Comparison of ENCODE assay signal across 14 cellular contexts in the genomic region with DNA sequence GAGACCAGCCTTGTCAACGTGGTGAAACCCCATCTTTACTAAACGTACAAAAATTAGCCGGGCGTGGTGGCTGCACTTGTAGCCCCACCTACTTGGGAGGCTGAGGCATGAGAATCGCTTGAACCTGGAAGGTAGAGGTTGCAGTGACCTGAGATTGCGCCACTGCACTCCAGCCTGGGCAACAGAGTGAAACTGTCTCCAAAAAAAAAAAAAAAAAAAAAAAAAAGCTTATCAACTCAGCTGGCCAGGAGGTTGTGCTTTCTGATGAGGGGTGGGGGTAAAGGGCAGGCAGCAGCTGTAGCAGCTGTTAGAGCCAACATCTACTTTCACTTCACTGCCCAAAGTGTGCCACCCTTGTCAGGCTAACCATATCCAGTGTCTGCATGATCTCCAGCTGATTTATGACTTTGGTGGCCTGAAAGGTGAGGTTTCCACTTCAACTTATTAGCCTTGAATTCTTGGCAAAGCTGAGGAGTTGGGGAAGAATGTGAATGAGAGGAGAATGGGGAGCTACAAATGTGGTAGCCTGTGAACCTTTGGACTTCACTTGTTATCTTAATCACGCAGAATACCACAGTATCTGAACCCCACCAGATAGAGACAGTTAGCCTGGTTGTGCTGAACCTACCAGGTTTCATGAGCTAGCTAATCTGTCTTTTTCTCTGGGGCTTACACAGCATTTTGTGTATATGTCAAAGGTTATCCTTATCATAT. TPM values are rescaled to one million over a fixed set of nuclear protein-coding genes. Genes with fewer than 3 reads are reported as not detected.
DNase-seq lines count a peak whose midpoint lies in the region; ATAC-seq, FAIRE-seq and TF ChIP-seq lines count a peak whose summit lies in the region.
"Had no signal": no experiment of that assay in that cellular context is flagged by ENCODE, and none has a peak within 500 bp of the region (broad histone marks: within the 10 kb centered on the region; RNA-seq: fewer than 3 reads in every experiment).

No MANE protein-coding gene starts in this region.

- H3K9me3 Mint-ChIP-seq in HFFc6: no peaks in the 10 kb centered on the region
- H3K9me3 Mint-ChIP-seq: activated T-helper 2 cell treated with anti-CD3 and anti-CD28 coated beads, Interferon-gamma antibody, Interleukin-2, Interleukin-4, amounts not matched to agents 10 μg/mL and 5 μg/mL and 100 μg/mL, durations not matched to agents 14 hours and 24 hours and 36 hours had no signal

- H3K4me3 Mint-ChIP-seq in HFFc6: no peak overlapping the region

- H3K36me3 Mint-ChIP-seq in HFFc6 (ENCODE audit: low read depth): 0 out of 2 replicates have a peak, but pooled peaks cover 4% of the 10 kb centered on the region

- H3K27ac ChIP-seq in HepG2 (ENCODE audit: extremely low read length, insufficient read depth, low read length): peak overlapping the region; percentile 92
- H3K27ac ChIP-seq: breast epithelium had no signal

- H3K4me1 ChIP-seq in HepG2 (ENCODE audit: insufficient read depth, low read length): peaks cover 67% of the 10 kb centered on the region
- H3K4me1 ChIP-seq: breast epithelium had no signal

- H3K27ac Mint-ChIP-seq in HFFc6: no peak overlapping the region; the same call in 1 of the 2 replicates

- in situ Hi-C loops in HepG2 (cut with HindIII; ENCODE audit: extremely low pct_ligation_motif_present, low pct_unique_long_range_greater_than_20kb): no loop called here

- peak; percentile 48 for FAIRE-seq in HTR-8/SVneo (lab: Jason Lieb, UNC)
- peak; percentile 60 for FAIRE-seq in HepG2 (lab: Jason Lieb, UNC)

- H3K4me3 ChIP-seq in HepG2 (replicated peaks in 1 of 3; ENCODE audit: insufficient read depth in 1 of 3, low read depth in 2 of 3, low read length in 3 of 3): peak overlapping the region; percentile 3 to 32 (median 31); a peak in 3 of 6 replicates
- H3K4me3 ChIP-seq: breast epithelium, HAP-1 had no signal

- no peaks in the 10 kb centered on the region for H3K9me3 ChIP-seq in HepG2 (ENCODE audit: low read length)
- H3K9me3 ChIP-seq: breast epithelium, HAP-1 had no signal

- TF ChIP-seq CTCF in HepG2 (CRISPR knock-in tag; IDR thresholded peaks at IDR 0.05) (no peak), HFFc6 (IDR thresholded peaks at IDR 0.05) (no peak)

- intact Hi-C loops in HepG2 (cut with micrococcal nuclease; ENCODE audit: unreplicated experiment): no loop called here

- ATAC-seq in HepG2: peak; percentile 81
- no peak for ATAC-seq in GM19463 (IDR thresholded peaks at IDR 0.05; ENCODE audit: unreplicated experiment)

- H3K79me2 ChIP-seq in HepG2 (ENCODE audit: insufficient read depth, low read length): peaks cover 70% of the 10 kb centered on the region

- peaks cover 53% of the 10 kb centered on the region for H3K4me1 Mint-ChIP-seq in HFFc6 (ENCODE audit: low read depth)

- no peak for TF ChIP-seq EP300 in HepG2 (IDR thresholded peaks at IDR 0.05; ENCODE audit: low read depth in 2 of 2, low read length in 2 of 2)
- no peak for TF ChIP-seq EP300 in HepG2 (CRISPR knock-in tag; IDR thresholded peaks at IDR 0.05; ENCODE audit: borderline replicate concordance)

- peak overlapping the region; percentile 64 for H3K9ac ChIP-seq in HepG2 (ENCODE audit: insufficient read depth, low read depth, low read length)

- no peaks in the 10 kb centered on the region for H3K27me3 ChIP-seq in HepG2 (ENCODE audit: control insufficient read depth in 1 of 2, insufficient read depth in 2 of 2, low read length in 2 of 2)
- H3K27me3 ChIP-seq: breast epithelium had no signal

- peaks cover 0 to 2% of the 10 kb centered on the region in 2 experiments; a peak in 1 of 5 replicates for H3K36me3 ChIP-seq in HepG2 (replicated peaks in 1 of 2; ENCODE audit: control insufficient read depth in 1 of 2, insufficient read depth in 2 of 2, low read length in 2 of 2)
- H3K36me3 ChIP-seq: breast epithelium, HAP-1 had no signal

- peak overlapping the region; percentile 69 for H3K4me2 ChIP-seq in HepG2 (ENCODE audit: low read depth, low read length)

- POLR2A ChIA-PET in HepG2 (lab: Yijun Ruan, JAX): interaction anchor here (0.5 to 2.2 kb wide), 9 partner anchors 8 to 153 kb away, joined by 3 to 24 read pairs (median 4); a partner anchor contains a TSS

- whole genome bisulfite sequencing in HepG2 (ENCODE audit: low lambda C conversion rate): 5% methylated on average over 7 of the region's 7 CpGs

- no peaks in the 10 kb centered on the region for H3K27me3 Mint-ChIP-seq in HFFc6 (ENCODE audit: insufficient read depth)

- DNase-seq in A172 (ENCODE audit: low spot score) (peak; percentile 94), HTR-8/SVneo (ENCODE audit: insufficient read length, low spot score) (peak; percentile 66), amniotic epithelial cell (ENCODE audit: low read depth) (peak; percentile 62), HepG2 (ENCODE audit: low spot score) (peak; percentile 75), cerebellar cortex (ENCODE audit: low spot score) (no peak), ecto neural progenitor cell (ENCODE audit: low spot score) (no peak), HFFc6 (no peak)
- DNase-seq: activated CD4-positive, alpha-beta T cell treated with anti-CD3 and anti-CD28 coated beads, Interleukin-2, amount 50 U/mL, for 1 hour; NCI-H2029 treated with DMSO at 0.1 percent for 48 hours; SW 1271 had no signal

- CTCF ChIA-PET in HepG2 (lab: Yijun Ruan, JAX; ENCODE audit: low intra/inter-chr PET ratio, low total read pairs): no interaction called here

- no TSS peak for BruUV-seq in HepG2 (replicated peaks; lab: Mats Ljungman, UMichigan)

- TF ChIP-seq RAD21 in HepG2 (CRISPR knock-in tag; IDR thresholded peaks at IDR 0.05): no peak

- no peaks in the 10 kb centered on the region for H4K20me1 ChIP-seq in HepG2 (ENCODE audit: insufficient read depth, low read length)

- H2AFZ ChIP-seq in HepG2 (ENCODE audit: low read length): no peak overlapping the region

- TF ChIP-seq POLR2A in HepG2 (IDR thresholded peaks at IDR 0.05; ENCODE audit: insufficient read depth in 1 of 2, low read depth in 2 of 2, low read length in 2 of 2): peak in 1 of 2 experiments; percentile 47; a peak in 1 of 4 replicates

RNA-seq across cellular contexts. Expression of a gene that starts 19.6 kb away (rescaled TPM):
- 29.9 and 33.5 TPM in 2 replicates for total RNA-seq in A172 (2014; rRNA removed; shearing (Covaris generic))
- 18.9 and 28.6 TPM in 2 replicates for total RNA-seq in HepG2 (2016; rRNA removed; fragmentation: Illumina TruSeq; extraction: Trizol)
- total RNA-seq in HepG2 (2016; cell fraction: cytosol; rRNA removed; fragmentation: Illumina TruSeq; extraction: Trizol; ENCODE audit: low read depth): 8.5 and 9.6 TPM in 2 replicates
- 16.8 and 27.6 TPM in 2 replicates for total RNA-seq in HepG2 (2016; cell fraction: insoluble cytoplasmic fraction; rRNA removed; fragmentation: Illumina TruSeq; extraction: Trizol)
- 14.5 and 17.2 TPM in 2 replicates for total RNA-seq in HepG2 (2016; cell fraction: membrane; rRNA removed; fragmentation: Illumina TruSeq; extraction: Trizol)
- total RNA-seq in HepG2 (2016; cell fraction: nucleus; rRNA removed; fragmentation: Illumina TruSeq; extraction: Trizol): 42.0 and 47.9 TPM in 2 replicates
- 41.9 and 44.3 TPM in 2 replicates for polyA plus RNA-seq in HepG2 (2011; rRNA removed)
- 25.0 and 29.9 TPM in 2 replicates for polyA plus RNA-seq in HepG2 (2011; cell fraction: cytosol; rRNA removed)
- polyA plus RNA-seq in HepG2 (2011; cell fraction: nucleus; rRNA removed): 100 and 122 TPM in 2 replicates
- 30.5 and 30.7 TPM in 2 replicates for polyA plus RNA-seq in HepG2 (2012)
- polyA plus RNA-seq in HepG2 (2016; cell fraction: cytosol; fragmentation: Illumina TruSeq; extraction: Trizol; ENCODE audit: low read depth): 6.6 and 7.8 TPM in 2 replicates
- polyA plus RNA-seq in HepG2 (2016; cell fraction: insoluble cytoplasmic fraction; fragmentation: Illumina TruSeq; extraction: Trizol; ENCODE audit: low read depth): 16.9 and 18.4 TPM in 2 replicates
- 12.1 and 14.4 TPM in 2 replicates for polyA plus RNA-seq in HepG2 (2016; cell fraction: membrane; fragmentation: Illumina TruSeq; extraction: Trizol; ENCODE audit: low read depth)
- polyA plus RNA-seq in HepG2 (2016; cell fraction: nucleus; fragmentation: Illumina TruSeq; extraction: Trizol; ENCODE audit: insufficient read depth, low read depth): 57.4 and 74.3 TPM in 2 replicates
- 76.8 and 102 TPM in 2 replicates for polyA minus RNA-seq in HepG2 (2011; rRNA and poly(A)+ RNA removed; ENCODE audit: low replicate concordance)
- 13.9 and 20.8 TPM in 2 replicates for polyA minus RNA-seq in HepG2 (2011; cell fraction: cytosol; rRNA and poly(A)+ RNA removed)
- 80.1 TPM in 2 replicates for polyA minus RNA-seq in HepG2 (2011; cell fraction: nucleus; rRNA and poly(A)+ RNA removed)
- 10 to 100 TPM; 36.7 to 41.6 (median 38.7) TPM for total RNA-seq in HFFc6 (2021; fragmentation: NEBNext Ultra II Directional; extraction: Animal tissue kit (Norgen Biotek cat#: 25700))

RNA-seq across cellular contexts. Expression of a gene that starts 20.1 kb away (rescaled TPM):
- total RNA-seq in A172 (2014; rRNA removed; shearing (Covaris generic)): 1.4 and 5.3 TPM in 2 replicates
- total RNA-seq in HepG2 (2016; rRNA removed; fragmentation: Illumina TruSeq; extraction: Trizol): 6.3 and 7.5 TPM in 2 replicates
- 3.3 and 3.9 TPM in 2 replicates for total RNA-seq in HepG2 (2016; cell fraction: cytosol; rRNA removed; fragmentation: Illumina TruSeq; extraction: Trizol; ENCODE audit: low read depth)
- total RNA-seq in HepG2 (2016; cell fraction: insoluble cytoplasmic fraction; rRNA removed; fragmentation: Illumina TruSeq; extraction: Trizol): 6.2 and 8.6 TPM in 2 replicates
- 2.8 and 3.2 TPM in 2 replicates for total RNA-seq in HepG2 (2016; cell fraction: membrane; rRNA removed; fragmentation: Illumina TruSeq; extraction: Trizol)
- 26.2 and 30.4 TPM in 2 replicates for total RNA-seq in HepG2 (2016; cell fraction: nucleus; rRNA removed; fragmentation: Illumina TruSeq; extraction: Trizol)
- polyA plus RNA-seq in HepG2 (2011; rRNA removed): 2.7 and 3.4 TPM in 2 replicates
- 1.9 and 2.0 TPM in 2 replicates for polyA plus RNA-seq in HepG2 (2011; cell fraction: cytosol; rRNA removed)
- polyA plus RNA-seq in HepG2 (2011; cell fraction: nucleus; rRNA removed): 9.8 and 10.5 TPM in 2 replicates
- 1.8 and 3.0 TPM in 2 replicates for polyA plus RNA-seq in HepG2 (2012)
- 0.81 and 1.0 TPM in 2 replicates for polyA plus RNA-seq in HepG2 (2016; cell fraction: cytosol; fragmentation: Illumina TruSeq; extraction: Trizol; ENCODE audit: low read depth)
- 3.4 and 3.6 TPM in 2 replicates for polyA plus RNA-seq in HepG2 (2016; cell fraction: insoluble cytoplasmic fraction; fragmentation: Illumina TruSeq; extraction: Trizol; ENCODE audit: low read depth)
- polyA plus RNA-seq in HepG2 (2016; cell fraction: membrane; fragmentation: Illumina TruSeq; extraction: Trizol; ENCODE audit: low read depth): 0.71 and 2.2 TPM in 2 replicates
- polyA plus RNA-seq in HepG2 (2016; cell fraction: nucleus; fragmentation: Illumina TruSeq; extraction: Trizol; ENCODE audit: insufficient read depth, low read depth): 7.4 and 7.6 TPM in 2 replicates
- polyA minus RNA-seq in HepG2 (2011; rRNA and poly(A)+ RNA removed; ENCODE audit: low replicate concordance): 11.7 and 28.4 TPM in 2 replicates
- 2.0 and 3.7 TPM in 2 replicates for polyA minus RNA-seq in HepG2 (2011; cell fraction: cytosol; rRNA and poly(A)+ RNA removed)
- 40.4 and 41.6 TPM in 2 replicates for polyA minus RNA-seq in HepG2 (2011; cell fraction: nucleus; rRNA and poly(A)+ RNA removed)
- total RNA-seq in HFFc6 (2021; fragmentation: NEBNext Ultra II Directional; extraction: Animal tissue kit (Norgen Biotek cat#: 25700)): 1 to 10 TPM; 2.3 to 4.0 (median 3.4) TPM

RNA-seq across cellular contexts. Expression of a gene that starts 50.2 kb away (rescaled TPM):
- 1.6 and 3.9 TPM in 2 replicates for total RNA-seq in A172 (2014; rRNA removed; shearing (Covaris generic))
- total RNA-seq in HepG2 (2016; rRNA removed; fragmentation: Illumina TruSeq; extraction: Trizol): 1.0 and 4.1 TPM in 2 replicates
- total RNA-seq in HepG2 (2016; cell fraction: cytosol; rRNA removed; fragmentation: Illumina TruSeq; extraction: Trizol; ENCODE audit: low read depth): 0.40 and 0.44 TPM in 2 replicates
- 0.56 and 5.0 TPM in 2 replicates for total RNA-seq in HepG2 (2016; cell fraction: insoluble cytoplasmic fraction; rRNA removed; fragmentation: Illumina TruSeq; extraction: Trizol)
- total RNA-seq in HepG2 (2016; cell fraction: membrane; rRNA removed; fragmentation: Illumina TruSeq; extraction: Trizol): 0.83 and 0.93 TPM in 2 replicates
- total RNA-seq in HepG2 (2016; cell fraction: nucleus; rRNA removed; fragmentation: Illumina TruSeq; extraction: Trizol): 9.0 and 13.2 TPM in 2 replicates
- 12.6 and 12.8 TPM in 2 replicates for polyA plus RNA-seq in HepG2 (2011; rRNA removed)
- polyA plus RNA-seq in HepG2 (2011; cell fraction: cytosol; rRNA removed): 2.0 and 3.4 TPM in 2 replicates
- 74.1 and 107 TPM in 2 replicates for polyA plus RNA-seq in HepG2 (2011; cell fraction: nucleus; rRNA removed)
- polyA plus RNA-seq in HepG2 (2012): 6.4 and 9.6 TPM in 2 replicates
- polyA plus RNA-seq in HepG2 (2016; cell fraction: cytosol; fragmentation: Illumina TruSeq; extraction: Trizol; ENCODE audit: low read depth): 0.65 and 0.94 TPM in 2 replicates
- 0.89 and 1.3 TPM in 2 replicates for polyA plus RNA-seq in HepG2 (2016; cell fraction: insoluble cytoplasmic fraction; fragmentation: Illumina TruSeq; extraction: Trizol; ENCODE audit: low read depth)
- polyA plus RNA-seq in HepG2 (2016; cell fraction: membrane; fragmentation: Illumina TruSeq; extraction: Trizol; ENCODE audit: low read depth): 1.1 and 1.4 TPM in 2 replicates
- 40.3 and 43.0 TPM in 2 replicates for polyA plus RNA-seq in HepG2 (2016; cell fraction: nucleus; fragmentation: Illumina TruSeq; extraction: Trizol; ENCODE audit: insufficient read depth, low read depth)
- 13.0 and 17.5 TPM in 2 replicates for polyA minus RNA-seq in HepG2 (2011; rRNA and poly(A)+ RNA removed; ENCODE audit: low replicate concordance)
- polyA minus RNA-seq in HepG2 (2011; cell fraction: cytosol; rRNA and poly(A)+ RNA removed): 1.2 and 1.4 TPM in 2 replicates
- polyA minus RNA-seq in HepG2 (2011; cell fraction: nucleus; rRNA and poly(A)+ RNA removed): 18.8 and 20.0 TPM in 2 replicates
- total RNA-seq in HFFc6 (2021; fragmentation: NEBNext Ultra II Directional; extraction: Animal tissue kit (Norgen Biotek cat#: 25700)): 1 to 10 TPM; 1.5 to 2.3 (median 1.8) TPM

Comparison
In these comparisons a context has a peak if more than half of its experiments do, and no peak if none do; other contexts are left out.
1. DNase-seq: peak in A172 (single experiment), HTR-8/SVneo (single experiment), amniotic epithelial cell (single experiment) and HepG2 (single experiment); none in cerebellar cortex (single experiment), ecto neural progenitor cell (single experiment) and HFFc6 (single experiment).